ENCODE assay signal across 1 cellular context in genomic region chr10:63629363-63630084, GRCh38.
TF ChIP-seq lines count a peak whose summit lies in the region.

No MANE protein-coding gene starts in this region.

TF ChIP-seq in HEK293, 187 proteins besides CTCF, POLR2A, EP300 and RAD21 (continued from another document and continues in another):
- TF ChIP-seq ZNF518A (tag by site-specific recombination; conservative IDR thresholded peaks at IDR 0.05; ENCODE audit: low read depth) = 0 out of 2 replicates have a peak, but pooled peaks have one; percentile 40
- TF ChIP-seq ZNF366 (tag by site-specific recombination; conservative IDR thresholded peaks at IDR 0.05) = peak; percentile 80; the same call in 1 of the 2 replicates
- TF ChIP-seq KLF17 (tag by site-specific recombination; IDR thresholded peaks at IDR 0.05) = peak; percentile 83
- peak; percentile 32; the same call in 1 of the 2 replicates for TF ChIP-seq KLF1 (tag by site-specific recombination; IDR thresholded peaks at IDR 0.05)
- TF ChIP-seq ZNF138 (tag by site-specific recombination; IDR thresholded peaks at IDR 0.05; ENCODE audit: borderline replicate concordance) = no peak
- TF ChIP-seq ZNF692 (tag by site-specific recombination; IDR thresholded peaks at IDR 0.05) = peak; percentile 70
- no peak for TF ChIP-seq SP3 (tag by site-specific recombination; IDR thresholded peaks at IDR 0.05)
- TF ChIP-seq PRDM10 (tag by site-specific recombination; IDR thresholded peaks at IDR 0.05) = 0 out of 2 replicates have a peak, but pooled peaks have one; percentile 1
- peak; percentile 75 for TF ChIP-seq KLF8 (tag by site-specific recombination; IDR thresholded peaks at IDR 0.05)
- TF ChIP-seq ZNF184 (tag by site-specific recombination; IDR thresholded peaks at IDR 0.05) = peak; percentile 71; the same call in 1 of the 2 replicates
- no peak for TF ChIP-seq ZNF785 (tag by site-specific recombination; IDR thresholded peaks at IDR 0.05)
- TF ChIP-seq ZNF654 (tag by site-specific recombination; IDR thresholded peaks at IDR 0.05; ENCODE audit: low read depth) = peak; percentile 33
- TF ChIP-seq ZBTB48 (tag by site-specific recombination; IDR thresholded peaks at IDR 0.05) = peak; percentile 60; the same call in 1 of the 2 replicates
- no peak for TF ChIP-seq ZNF549 (tag by site-specific recombination; IDR thresholded peaks at IDR 0.05)
- no peak for TF ChIP-seq ZNF280D (tag by site-specific recombination; IDR thresholded peaks at IDR 0.05)
- TF ChIP-seq ZBTB17 (tag by site-specific recombination; IDR thresholded peaks at IDR 0.05) = peak; percentile 70
- peak; percentile 91 for TF ChIP-seq FEZF1 (tag by site-specific recombination; IDR thresholded peaks at IDR 0.05)
- peak; percentile 88 for TF ChIP-seq HIC1 (tag by site-specific recombination; IDR thresholded peaks at IDR 0.05)
- peak; percentile 86 for TF ChIP-seq ZNF660 (tag by site-specific recombination; IDR thresholded peaks at IDR 0.05)
- TF ChIP-seq HOXC10 (CRISPR knock-in tag; IDR thresholded peaks at IDR 0.05) = no peak
- peak; percentile 90 for TF ChIP-seq ZXDB (tag by site-specific recombination; IDR thresholded peaks at IDR 0.05)
- TF ChIP-seq ZNF16 (tag by site-specific recombination; IDR thresholded peaks at IDR 0.05; ENCODE audit: low read depth) = no peak
- peak; percentile 54; the same call in 1 of the 2 replicates for TF ChIP-seq ZNF596 (tag by site-specific recombination; IDR thresholded peaks at IDR 0.05)
- TF ChIP-seq REST (tag by site-specific recombination; IDR thresholded peaks at IDR 0.05) = peak; percentile 41; the same call in 1 of the 2 replicates
- 0 out of 2 replicates have a peak, but pooled peaks have one; percentile 42 for TF ChIP-seq ZNF501 (tag by site-specific recombination; IDR thresholded peaks at IDR 0.05)
- peak; percentile 81; the same call in 1 of the 2 replicates for TF ChIP-seq ZBTB44 (tag by site-specific recombination; IDR thresholded peaks at IDR 0.05)
- peak; percentile 65; the same call in 1 of the 2 replicates for TF ChIP-seq ZFP69B (tag by site-specific recombination; IDR thresholded peaks at IDR 0.05)
- TF ChIP-seq ZNF624 (tag by site-specific recombination; IDR thresholded peaks at IDR 0.05) = no peak
